ENCODE assay signal across 29 cellular contexts in the genomic region with DNA sequence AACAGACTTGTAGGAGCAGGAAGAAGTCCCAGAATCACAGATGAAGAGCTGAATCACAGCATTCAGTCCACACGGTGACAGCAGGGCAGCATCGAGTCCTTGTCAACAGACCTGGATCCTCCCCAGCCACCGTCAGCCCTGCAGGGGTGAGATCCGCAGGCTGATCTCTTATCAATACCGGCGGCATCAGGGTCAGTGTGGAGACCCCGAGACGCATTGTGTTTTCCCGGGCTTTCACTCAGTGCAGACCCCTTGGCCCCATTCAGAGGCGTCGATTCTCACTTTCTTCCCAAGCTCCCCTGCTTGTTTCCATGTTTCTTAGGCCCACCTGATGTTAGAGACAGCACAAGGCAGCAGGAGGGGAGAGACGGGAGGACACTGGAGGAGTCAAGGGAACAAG.
"Had no signal": no experiment of that assay in that cellular context is flagged by ENCODE, and none has a peak within 500 bp of the region (broad histone marks: within the 10 kb centered on the region; RNA-seq: fewer than 3 reads in every experiment).

No MANE protein-coding gene starts in this region.

- H3K4me1 ChIP-seq: colonic mucosa, esophagus squamous epithelium, gastrocnemius medialis, lower lobe of right lung had no signal

- H3K9me3 ChIP-seq: colonic mucosa had no signal

- H3K4me2 ChIP-seq: hepatocyte had no signal

- H3K4me1 Mint-ChIP-seq: immature natural killer cell, mesothelial cell of epicardium, naive B cell had no signal

- H3K27ac ChIP-seq: colonic mucosa, epithelial cell of prostate, esophagus squamous epithelium, gastrocnemius medialis, hepatocyte, lower lobe of right lung had no signal

- H3K36me3 Mint-ChIP-seq: immature natural killer cell, mesothelial cell of epicardium had no signal

- H2AFZ ChIP-seq: hepatocyte had no signal

- H3K36me3 ChIP-seq: colonic mucosa, esophagus squamous epithelium, gastrocnemius medialis, lower lobe of right lung had no signal

- H3K79me2 ChIP-seq: hepatocyte had no signal

- H3K27ac Mint-ChIP-seq: dendritic cell treated with granulocyte-macrophage colony-stimulating factor and Interleukin-4, amounts not matched to agents 40 ng/mL and 50 ng/mL, for 4 days; effector memory CD8-positive, alpha-beta T cell; endodermal cell; immature natural killer cell; mesothelial cell of epicardium; naive B cell had no signal

- H3K27me3 ChIP-seq: colonic mucosa, hepatocyte had no signal

- H3K4me3 Mint-ChIP-seq: dendritic cell treated with granulocyte-macrophage colony-stimulating factor and Interleukin-4, amounts not matched to agents 40 ng/mL and 50 ng/mL, for 4 days; effector memory CD8-positive, alpha-beta T cell; endodermal cell; immature natural killer cell; mesothelial cell of epicardium; naive B cell had no signal

- DNase-seq: colonic mucosa; cortex of kidney; effector CD8-positive, alpha-beta T cell; effector memory CD8-positive, alpha-beta T cell; endodermal cell; erythroblast; esophagus squamous epithelium; foreskin fibroblast; foreskin melanocyte; gastrocnemius medialis; glutamatergic neuron; head of caudate nucleus; hypothalamus; immature natural killer cell; islet precursor cell; kidney; kidney glomerular epithelial cell; left colon; left ventricle myocardium superior; lower lobe of right lung; mesenchymal stem cell; mucosa of descending colon; naive B cell had no signal

- H3K4me3 ChIP-seq: colonic mucosa, esophagus squamous epithelium, gastrocnemius medialis, hepatocyte, lower lobe of right lung, mucosa of descending colon had no signal

- ATAC-seq: effector memory CD8-positive, alpha-beta T cell; esophagus mucosa; gastrocnemius medialis; left colon; left lobe of liver; left ventricle myocardium superior; lower lobe of right lung; mucosa of descending colon had no signal
